In the genomic region with DNA sequence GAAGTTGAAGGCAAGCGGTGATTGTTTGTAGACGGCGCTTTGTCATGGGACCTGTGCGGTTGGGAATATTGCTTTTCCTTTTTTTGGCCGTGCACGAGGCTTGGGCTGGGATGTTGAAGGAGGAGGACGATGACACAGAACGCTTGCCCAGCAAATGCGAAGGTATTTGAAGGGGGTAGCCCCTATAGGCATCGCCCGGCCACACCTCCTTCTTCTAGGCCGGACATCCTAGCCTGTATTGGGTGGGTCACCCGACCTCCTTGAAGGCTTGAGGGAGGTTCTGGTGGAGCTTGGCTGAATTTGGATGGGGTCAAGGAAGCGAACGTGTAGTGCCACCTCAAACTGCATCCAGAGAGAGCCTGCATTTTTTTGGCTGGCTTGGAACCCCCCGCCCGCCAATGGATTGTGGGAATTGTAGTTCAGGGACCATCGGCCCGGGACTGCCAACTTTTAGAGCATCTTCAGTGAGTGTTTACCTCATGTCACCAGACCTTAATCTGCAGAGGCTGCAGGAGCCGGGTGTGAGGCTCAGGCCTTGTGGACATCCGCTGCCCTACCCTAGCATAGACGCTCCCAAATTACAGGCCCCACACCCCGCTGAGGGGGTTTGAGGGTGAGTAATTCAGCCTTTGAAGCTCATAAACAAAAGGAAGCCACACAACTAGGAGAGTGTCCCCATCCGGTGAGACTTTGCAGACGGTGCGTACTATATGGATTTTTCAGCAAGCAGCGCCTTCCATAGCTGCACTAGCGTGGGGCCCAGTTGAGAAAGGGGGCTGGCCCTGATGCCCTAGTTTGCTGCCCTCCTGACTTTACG, we compare ENCODE assay signal across 8 cellular contexts. TPM values are rescaled to one million over a fixed set of nuclear protein-coding genes. Genes with fewer than 3 reads are reported as not detected.
A peak's percentile ranks its signal among the peaks of the same experiment; 100 is the strongest.
DNase-seq lines count a peak whose midpoint lies in the region; TF ChIP-seq lines count a peak whose summit lies in the region.

No MANE protein-coding gene starts in this region.

- H3K27ac ChIP-seq in cingulate gyrus (ENCODE audit: low read depth, low read length) = peak overlapping the region; percentile 89

- DNase-seq in GM12864 (ENCODE audit: low read depth) = no peak
- DNase-seq in H4 (ENCODE audit: low spot score) = peak; percentile 46
- peak; percentile 76 for DNase-seq in M059J (ENCODE audit: low read depth)
- peak; percentile 84 for DNase-seq in left kidney (ENCODE audit: low read depth, low spot score)
- peak; percentile 71 to 76 for DNase-seq in stimulated activated CD4-positive, alpha-beta T cell treated with anti-CD3 and anti-CD28 coated beads, Interleukin-2, amount 100 ng/mL, for 24 hours
- no peak for DNase-seq in NCI-H187 (lab: John Stamatoyannopoulos, UW)

- H3K4me3 ChIP-seq in GM12864 (ENCODE audit: low read depth, low read length) (peak overlapping the region; percentile 71), WI38 (ENCODE audit: low read depth, low read length) (peak overlapping the region; percentile 87)

- TF ChIP-seq CTCF in GM12864 (IDR thresholded peaks at IDR 0.05; ENCODE audit: low read depth, low read length, missing control alignments) (no peak), WI38 (IDR thresholded peaks at IDR 0.05; ENCODE audit: low read depth, low read length) (no peak)

RNA-seq across cellular contexts. Expression of a gene that starts 0.5 kb away (rescaled TPM):
- total RNA-seq in H4 (2014; rRNA removed; shearing (Covaris generic)) = 31.9 and 33.1 TPM in 2 replicates
- total RNA-seq in M059J (2014; rRNA removed; shearing (Covaris generic)) = 24.1 and 33.6 TPM in 2 replicates

RNA-seq across cellular contexts. Expression of a gene that starts 0.8 kb away (rescaled TPM):
- total RNA-seq in H4 (2014; rRNA removed; shearing (Covaris generic)) = 44.0 and 62.1 TPM in 2 replicates
- 60.7 and 93.2 TPM in 2 replicates for total RNA-seq in M059J (2014; rRNA removed; shearing (Covaris generic))

RNA-seq across cellular contexts. Expression of a gene that starts 6.9 kb away (rescaled TPM):
- total RNA-seq in H4 (2014; rRNA removed; shearing (Covaris generic)) = 0.52 and 1.6 TPM in 2 replicates
- 4.6 and 4.8 TPM in 2 replicates for total RNA-seq in M059J (2014; rRNA removed; shearing (Covaris generic))

RNA-seq across cellular contexts. Expression of a gene that starts 18.5 kb away (rescaled TPM):
- 20.0 and 29.6 TPM in 2 replicates for total RNA-seq in H4 (2014; rRNA removed; shearing (Covaris generic))
- total RNA-seq in M059J (2014; rRNA removed; shearing (Covaris generic)) = 21.7 and 23.3 TPM in 2 replicates

RNA-seq across cellular contexts. Expression of a gene that starts 18.7 kb away (rescaled TPM):
- 258 and 299 TPM in 2 replicates for total RNA-seq in H4 (2014; rRNA removed; shearing (Covaris generic))
- 146 and 183 TPM in 2 replicates for total RNA-seq in M059J (2014; rRNA removed; shearing (Covaris generic))

Comparison
In these comparisons a context has a peak if more than half of its experiments do, and no peak if none do; other contexts are left out.
1. DNase-seq: peak in H4 (single experiment), M059J (single experiment), left kidney (single experiment) and stimulated activated CD4-positive, alpha-beta T cell treated with anti-CD3 and anti-CD28 coated beads, Interleukin-2, amount 100 ng/mL, for 24 hours (2 of 2); none in GM12864 (single experiment) and NCI-H187 (0 of 2).